ENCODE assay signal across 1 cellular context in the genomic region with DNA sequence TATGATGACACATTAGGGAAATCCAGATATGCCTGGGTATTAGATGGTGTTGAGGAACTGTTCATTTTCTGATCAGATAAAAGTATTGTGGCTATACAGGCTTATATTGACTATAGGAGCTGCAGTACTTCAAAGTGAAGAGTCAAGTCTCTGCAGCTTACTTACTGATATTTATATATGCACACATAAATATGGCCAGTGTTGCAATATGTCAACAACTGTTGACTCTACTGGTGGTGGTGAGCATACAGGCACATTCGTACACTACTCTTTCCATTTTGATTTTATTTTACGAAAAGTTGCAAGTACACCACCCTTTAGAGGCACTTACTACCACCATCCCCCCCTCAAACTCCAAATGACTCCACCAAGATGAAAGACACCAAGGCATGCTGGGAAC.
TF ChIP-seq lines count a peak whose summit lies in the region.

No MANE protein-coding gene starts in this region.

TF ChIP-seq in K562, 482 proteins besides CTCF, POLR2A, EP300 and RAD21:
- TF ChIP-seq HEY1 (CRISPR knock-in tag; IDR thresholded peaks at IDR 0.05; ENCODE audit: borderline replicate concordance) (no peak), ZNF134 (CRISPR knock-in tag; conservative IDR thresholded peaks at IDR 0.05) (no peak), RBFOX2 (IDR thresholded peaks at IDR 0.05; ENCODE audit: low read depth, low read length) (0 out of 2 replicates have a peak, but pooled peaks have one; percentile 12), ZNF77 (CRISPR knock-in tag; IDR thresholded peaks at IDR 0.05) (no peak), CEBPG (CRISPR knock-in tag; IDR thresholded peaks at IDR 0.05) (no peak), CEBPG (tag; conservative IDR thresholded peaks at IDR 0.05 in 1 of 2, IDR thresholded peaks at IDR 0.05 in 1 of 2) (peak in 1 of 2 experiments; percentile 33; a peak in 1 of 4 replicates), TBP (optimal IDR thresholded peaks at IDR 0.05; ENCODE audit: low read depth, low read length) (peak; percentile 92), PML (IDR thresholded peaks at IDR 0.05; ENCODE audit: low read length) (peak; percentile 30; the same call in 1 of the 2 replicates), SAFB (IDR thresholded peaks at IDR 0.05; ENCODE audit: borderline replicate concordance, low read depth, low read length) (no peak), SUPT5H (IDR thresholded peaks at IDR 0.05) (peak; percentile 27; the same call in 1 of the 2 replicates), ZNF143 (CRISPR knock-in tag; IDR thresholded peaks at IDR 0.05) (peak; percentile 40; the same call in 1 of the 2 replicates)
- TF ChIP-seq, protein P1, sequence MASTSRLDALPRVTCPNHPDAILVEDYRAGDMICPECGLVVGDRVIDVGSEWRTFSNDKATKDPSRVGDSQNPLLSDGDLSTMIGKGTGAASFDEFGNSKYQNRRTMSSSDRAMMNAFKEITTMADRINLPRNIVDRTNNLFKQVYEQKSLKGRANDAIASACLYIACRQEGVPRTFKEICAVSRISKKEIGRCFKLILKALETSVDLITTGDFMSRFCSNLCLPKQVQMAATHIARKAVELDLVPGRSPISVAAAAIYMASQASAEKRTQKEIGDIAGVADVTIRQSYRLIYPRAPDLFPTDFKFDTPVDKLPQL (IDR thresholded peaks at IDR 0.05; ENCODE audit: extremely low read depth, insufficient read length): peak; percentile 12
- TF ChIP-seq, protein P2, sequence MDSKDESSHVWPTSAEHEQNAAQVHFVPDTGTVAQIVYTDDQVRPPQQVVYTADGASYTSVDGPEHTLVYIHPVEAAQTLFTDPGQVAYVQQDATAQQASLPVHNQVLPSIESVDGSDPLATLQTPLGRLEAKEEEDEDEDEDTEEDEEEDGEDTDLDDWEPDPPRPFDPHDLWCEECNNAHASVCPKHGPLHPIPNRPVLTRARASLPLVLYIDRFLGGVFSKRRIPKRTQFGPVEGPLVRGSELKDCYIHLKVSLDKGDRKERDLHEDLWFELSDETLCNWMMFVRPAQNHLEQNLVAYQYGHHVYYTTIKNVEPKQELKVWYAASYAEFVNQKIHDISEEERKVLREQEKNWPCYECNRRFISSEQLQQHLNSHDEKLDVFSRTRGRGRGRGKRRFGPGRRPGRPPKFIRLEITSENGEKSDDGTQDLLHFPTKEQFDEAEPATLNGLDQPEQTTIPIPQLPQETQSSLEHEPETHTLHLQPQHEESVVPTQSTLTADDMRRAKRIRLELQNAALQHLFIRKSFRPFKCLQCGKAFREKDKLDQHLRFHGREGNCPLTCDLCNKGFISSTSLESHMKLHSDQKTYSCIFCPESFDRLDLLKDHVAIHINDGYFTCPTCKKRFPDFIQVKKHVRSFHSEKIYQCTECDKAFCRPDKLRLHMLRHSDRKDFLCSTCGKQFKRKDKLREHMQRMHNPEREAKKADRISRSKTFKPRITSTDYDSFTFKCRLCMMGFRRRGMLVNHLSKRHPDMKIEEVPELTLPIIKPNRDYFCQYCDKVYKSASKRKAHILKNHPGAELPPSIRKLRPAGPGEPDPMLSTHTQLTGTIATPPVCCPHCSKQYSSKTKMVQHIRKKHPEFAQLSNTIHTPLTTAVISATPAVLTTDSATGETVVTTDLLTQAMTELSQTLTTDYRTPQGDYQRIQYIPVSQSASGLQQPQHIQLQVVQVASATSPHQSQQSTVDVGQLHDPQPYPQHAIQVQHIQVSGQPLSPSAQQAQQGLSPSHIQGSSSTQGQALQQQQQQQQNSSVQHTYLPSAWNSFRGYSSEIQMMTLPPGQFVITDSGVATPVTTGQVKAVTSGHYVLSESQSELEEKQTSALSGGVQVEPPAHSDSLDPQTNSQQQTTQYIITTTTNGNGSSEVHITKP (IDR thresholded peaks at IDR 0.05; ENCODE audit: partially characterized antibody): no peak
- TF ChIP-seq, protein P3, sequence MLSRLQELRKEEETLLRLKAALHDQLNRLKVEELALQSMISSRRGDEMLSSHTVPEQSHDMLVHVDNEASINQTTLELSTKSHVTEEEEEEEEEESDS (CRISPR knock-in tag; IDR thresholded peaks at IDR 0.05): 0 out of 2 replicates have a peak, but pooled peaks have one; percentile 36
